Comparison of ENCODE assay signal across 8 cellular contexts in genomic region chrY:14524246-14525180, GRCh38. TPM values are rescaled to one million over a fixed set of nuclear protein-coding genes. Genes with fewer than 3 reads are reported as not detected.
DNase-seq lines count a peak whose midpoint lies in the region; ATAC-seq, FAIRE-seq and TF ChIP-seq lines count a peak whose summit lies in the region.

NLGN4Y (plus strand) TSS chrY:14524529; CDS start chrY:14622120, 97,591 bp downstream.

- no peaks in the 10 kb centered on the region for H3K9me3 Mint-ChIP-seq in central memory CD8-positive, alpha-beta T cell

- peaks cover 5% of the 10 kb centered on the region for H3K36me3 Mint-ChIP-seq in central memory CD8-positive, alpha-beta T cell (ENCODE audit: insufficient read depth)

- peak within 1 kb of the TSS; percentile 80 for H3K27ac Mint-ChIP-seq in central memory CD8-positive, alpha-beta T cell (ENCODE audit: low read depth)

- no peaks in the 10 kb centered on the region for H3K36me3 ChIP-seq in neural cell (ENCODE audit: insufficient read depth, low read length)

- peak within 1 kb of the TSS; percentile 77 for H3K4me3 ChIP-seq in neural cell (ENCODE audit: low read length)

- no peaks in the 10 kb centered on the region for H3K9me2 ChIP-seq in neural cell (ENCODE audit: insufficient read depth, low read length)

- H3K4me1 Mint-ChIP-seq in central memory CD8-positive, alpha-beta T cell, result peaks cover 30% of the 10 kb centered on the region

- H2AFZ ChIP-seq in neural cell (ENCODE audit: low read depth, low read length), result peak within 1 kb of the TSS; percentile 56

- peak; percentile 21 for DNase-seq in HT1080 (ENCODE audit: low read depth)
- DNase-seq in central memory CD8-positive, alpha-beta T cell (ENCODE audit: low spot score in 2 of 2), result no peak
- no peak for DNase-seq in GM12892 (ENCODE audit: insufficient read length)
- no peak for DNase-seq in HuH-7.5 (ENCODE audit: low spot score)

- no peaks in the 10 kb centered on the region for H3K9me3 ChIP-seq in neural cell (ENCODE audit: low read length)

- ATAC-seq in GM19452 (IDR thresholded peaks at IDR 0.05; ENCODE audit: unreplicated experiment) (peak; percentile 64), HG02970 (IDR thresholded peaks at IDR 0.05; ENCODE audit: low FRiP score, unreplicated experiment) (no peak), HG02885 (IDR thresholded peaks at IDR 0.05; ENCODE audit: poor library complexity, unreplicated experiment) (no peak)
- ATAC-seq in central memory CD8-positive, alpha-beta T cell (replicated peaks; ENCODE audit: extremely low read depth, poor library complexity, severe bottlenecking), result peak; percentile 52

- H3K79me2 ChIP-seq in neural cell (replicated peaks; ENCODE audit: insufficient read depth, low read length), result peaks cover 24% of the 10 kb centered on the region

- no peak for TF ChIP-seq POLR2A in GM12892 (IDR thresholded peaks at IDR 0.05; ENCODE audit: low read depth, low read length)

- no peaks in the 10 kb centered on the region for H3K27me3 ChIP-seq in neural cell (ENCODE audit: insufficient read depth, low read depth, low read length)

- H3F3A ChIP-seq in neural cell (ENCODE audit: insufficient read depth, low read length, poor library complexity, severe bottlenecking), result no peaks in the 10 kb centered on the region

- H3K9ac ChIP-seq in neural cell (ENCODE audit: low read length), result peak within 1 kb of the TSS; percentile 84

- peak within 1 kb of the TSS; percentile 51 for H3K4me2 ChIP-seq in neural cell (ENCODE audit: low read length)

- peak within 1 kb of the TSS; percentile 90 for H3K4me3 Mint-ChIP-seq in central memory CD8-positive, alpha-beta T cell

- FAIRE-seq in GM12892 (lab: Jason Lieb, UNC), result no peak

- H3K27ac ChIP-seq in neural cell (ENCODE audit: low read length), result peak within 1 kb of the TSS; percentile 85

- no peaks in the 10 kb centered on the region for H4K20me1 ChIP-seq in neural cell (ENCODE audit: insufficient read depth)

- peaks cover 35% of the 10 kb centered on the region for H3K27me3 Mint-ChIP-seq in central memory CD8-positive, alpha-beta T cell

- no peak for TF ChIP-seq EP300 in neural cell (conservative IDR thresholded peaks at IDR 0.05; ENCODE audit: poor library complexity, severe bottlenecking)

- no peak for TF ChIP-seq CTCF in neural cell (IDR thresholded peaks at IDR 0.05; ENCODE audit: poor library complexity, severe bottlenecking)

- no peak for TF ChIP-seq RAD21 in neural cell (conservative IDR thresholded peaks at IDR 0.05)

TF ChIP-seq in neural cell, 6 proteins besides CTCF, POLR2A, EP300 and RAD21:
- TF ChIP-seq MXI1 (conservative IDR thresholded peaks at IDR 0.05; ENCODE audit: poor library complexity, severe bottlenecking), result no peak
- TF ChIP-seq REST (IDR thresholded peaks at IDR 0.05; ENCODE audit: borderline replicate concordance), result no peak

RNA-seq across cellular contexts. Expression of gene NLGN4Y, which starts in this region (rescaled TPM):
- 2.1 and 6.9 TPM in 2 replicates for total RNA-seq in HT1080 (2014; rRNA removed; shearing (Covaris generic))
- polyA plus RNA-seq in HT1080 (2015; cell fraction: cytosol; rRNA removed), result 2.4 and 4.7 TPM in 2 replicates
- polyA plus RNA-seq in HT1080 (2015; cell fraction: nucleus; rRNA removed), result 4.2 and 5.7 TPM in 2 replicates
- 12.8 and 15.2 TPM in 2 replicates for polyA plus RNA-seq in neural cell
- polyA minus RNA-seq in neural cell, result 54.3 and 91.6 TPM in 2 replicates
- not detected for polyA plus RNA-seq in GM12892 (2012; ENCODE audit: missing spikeins)

Comparison
In these comparisons a context has a peak if more than half of its experiments do, and no peak if none do; other contexts are left out.
1. ATAC-seq: peak in GM19452 (single experiment) and central memory CD8-positive, alpha-beta T cell (single experiment); none in HG02970 (single experiment) and HG02885 (single experiment).